9 cellular contexts compared by ENCODE assay signal in the genomic region with DNA sequence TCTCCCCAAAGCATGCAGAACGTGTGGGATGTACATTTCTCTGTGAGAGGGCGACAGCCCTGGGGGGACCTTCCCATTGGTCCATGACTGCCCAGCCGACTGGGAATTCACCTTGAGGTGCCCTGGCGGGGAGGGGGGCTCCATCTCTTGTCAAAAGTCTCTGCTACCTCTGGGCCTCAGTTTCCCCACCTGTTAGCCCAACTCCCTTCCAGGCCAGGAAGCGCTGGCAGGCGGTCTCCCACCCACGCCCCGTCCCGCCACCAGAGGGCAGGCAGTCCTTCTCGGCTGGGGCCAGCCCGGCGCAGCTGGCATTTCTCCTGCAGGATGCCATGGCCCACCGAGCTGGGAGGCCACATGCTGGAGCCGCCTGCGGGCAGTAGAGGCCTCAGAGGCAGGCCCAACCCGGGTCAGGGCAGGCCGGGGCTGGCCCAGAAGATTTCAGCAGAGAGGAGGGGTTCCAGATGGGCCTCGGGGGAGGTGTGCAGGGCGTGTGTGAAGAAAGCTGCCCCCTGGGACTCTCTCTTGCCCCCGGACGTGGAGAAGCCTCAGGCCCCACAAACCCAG. TPM values are rescaled to one million over a fixed set of nuclear protein-coding genes. Genes with fewer than 3 reads are reported as not detected.
A peak's percentile ranks its signal among the peaks of the same experiment; 100 is the strongest.
DNase-seq lines count a peak whose midpoint lies in the region; ATAC-seq and TF ChIP-seq lines count a peak whose summit lies in the region.
"Had no signal": no experiment of that assay in that cellular context is flagged by ENCODE, and none has a peak within 500 bp of the region (broad histone marks: within the 10 kb centered on the region; RNA-seq: fewer than 3 reads in every experiment).

No MANE protein-coding gene starts in this region.

- H3K27me3 Mint-ChIP-seq in stimulated activated naive CD8-positive, alpha-beta T cell treated with anti-CD3 and anti-CD28 coated beads, Interleukin-15, amount 100 ng/mL, for 72 hours: no peaks in the 10 kb centered on the region

- peak; percentile 89 for DNase-seq in DMS53 (lab: John Stamatoyannopoulos, UW)
- DNase-seq in Kasumi-1 (lab: John Stamatoyannopoulos, UW): peak; percentile 26 to 70
- peak; percentile 84 for DNase-seq in WERI-Rb-1
- DNase-seq in cerebellum (ENCODE audit: low spot score): peak; percentile 27
- DNase-seq in left lobe of liver (ENCODE audit: low spot score): no peak
- DNase-seq in stimulated activated naive CD8-positive, alpha-beta T cell treated with anti-CD3 and anti-CD28 coated beads, Interleukin-15, amount 100 ng/mL, for 72 hours: peak; percentile 58 to 78

- H3K4me1 Mint-ChIP-seq in stimulated activated naive CD8-positive, alpha-beta T cell treated with anti-CD3 and anti-CD28 coated beads, Interleukin-15, amount 100 ng/mL, for 72 hours: peaks cover 96% of the 10 kb centered on the region

- TF ChIP-seq CTCF in WERI-Rb-1 (IDR thresholded peaks at IDR 0.05; ENCODE audit: low read depth, low read length): peak; percentile 94

- H3K4me3 ChIP-seq in WERI-Rb-1 (ENCODE audit: low read depth, low read length): no peak overlapping the region
- H3K4me3 ChIP-seq: SK-N-MC had no signal

- H3K27ac ChIP-seq in WERI-Rb-1: no peak overlapping the region; the same call in 1 of the 2 replicates
- H3K27ac ChIP-seq: SK-N-MC had no signal

- peak overlapping the region; percentile 92 to 98 for H3K4me3 Mint-ChIP-seq in stimulated activated naive CD8-positive, alpha-beta T cell treated with anti-CD3 and anti-CD28 coated beads, Interleukin-15, amount 100 ng/mL, for 72 hours

- H3K9me3 Mint-ChIP-seq in stimulated activated naive CD8-positive, alpha-beta T cell treated with anti-CD3 and anti-CD28 coated beads, Interleukin-15, amount 100 ng/mL, for 72 hours: no peaks in the 10 kb centered on the region

- no peaks in the 10 kb centered on the region for H3K36me3 ChIP-seq in WERI-Rb-1

- ATAC-seq in left lobe of liver (peak; percentile 44), GM19463 (IDR thresholded peaks at IDR 0.05; ENCODE audit: unreplicated experiment) (no peak), HG02571 (IDR thresholded peaks at IDR 0.05; ENCODE audit: unreplicated experiment) (no peak)
- no peak for ATAC-seq in stimulated activated naive CD8-positive, alpha-beta T cell treated with anti-CD3 and anti-CD28 coated beads, Interleukin-15, amount 100 ng/mL, for 72 hours

- no peaks in the 10 kb centered on the region for H3K9me3 ChIP-seq in WERI-Rb-1 (ENCODE audit: severe bottlenecking)

- no peaks in the 10 kb centered on the region for H3K27me3 ChIP-seq in WERI-Rb-1 (ENCODE audit: insufficient read depth, low read depth, severe bottlenecking)

- peak overlapping the region; percentile 77 to 96 for H3K27ac Mint-ChIP-seq in stimulated activated naive CD8-positive, alpha-beta T cell treated with anti-CD3 and anti-CD28 coated beads, Interleukin-15, amount 100 ng/mL, for 72 hours

RNA-seq across cellular contexts. Expression of gene CD7, which starts 16.6 kb away (rescaled TPM):
- total RNA-seq in cerebellum (not detected), left lobe of liver (1.4 TPM)

RNA-seq across cellular contexts. Expression of gene CSNK1D, which starts 27.3 kb away (rescaled TPM):
- total RNA-seq in cerebellum (45.1 TPM), left lobe of liver (49.6 TPM)

RNA-seq across cellular contexts. Expression of gene SECTM1, which starts 32.8 kb away (rescaled TPM):
- total RNA-seq in cerebellum (3.4 TPM), left lobe of liver (3.0 TPM)

RNA-seq across cellular contexts. Expression of gene TEX19, which starts 58.3 kb away (rescaled TPM):
- total RNA-seq in cerebellum (not detected), left lobe of liver (not detected)
